Comparison of ENCODE assay signal across 12 cellular contexts in the genomic region with DNA sequence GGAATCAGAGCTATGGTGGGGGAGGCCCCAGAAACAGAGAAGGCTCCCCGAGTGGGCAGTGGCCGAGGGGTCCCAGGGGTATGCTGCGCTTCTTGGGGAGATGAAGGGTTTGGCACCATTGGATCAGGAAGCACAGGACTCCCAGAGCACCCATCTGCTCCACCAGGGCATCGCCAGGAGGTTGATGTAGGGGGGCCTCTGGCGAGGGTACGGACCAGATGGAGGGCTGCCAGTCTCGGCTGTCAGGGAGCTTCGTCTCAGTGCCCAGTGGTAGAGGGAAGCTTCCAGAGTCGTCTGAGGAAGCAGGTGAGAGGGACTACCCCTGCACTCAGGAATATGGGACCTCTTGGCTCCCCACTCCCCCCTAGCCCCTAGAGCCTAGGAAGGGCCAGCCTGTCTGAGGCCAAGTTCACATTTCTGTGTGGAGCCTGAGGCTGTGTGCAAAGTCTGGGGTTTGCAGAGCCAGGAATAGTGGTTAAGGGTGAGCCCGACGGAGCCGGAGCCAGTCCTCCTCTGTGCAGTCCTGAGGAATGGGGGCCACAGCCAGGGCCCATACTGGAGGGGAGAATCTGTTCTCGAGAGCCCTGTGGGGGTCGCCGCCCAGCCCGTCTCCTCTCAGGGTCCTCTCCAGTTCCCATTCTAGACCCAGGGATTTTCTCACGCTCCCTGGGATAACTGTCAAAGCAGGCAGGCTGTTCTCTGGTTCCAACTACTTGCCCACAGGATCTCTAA. TPM values are rescaled to one million over a fixed set of nuclear protein-coding genes. Genes with fewer than 3 reads are reported as not detected.
DNase-seq lines count a peak whose midpoint lies in the region; ATAC-seq and TF ChIP-seq lines count a peak whose summit lies in the region.
"Had no signal": no experiment of that assay in that cellular context is flagged by ENCODE, and none has a peak within 500 bp of the region (broad histone marks: within the 10 kb centered on the region; RNA-seq: fewer than 3 reads in every experiment).

No MANE protein-coding gene starts in this region.

- H3K27me3 Mint-ChIP-seq in endothelial cell (ENCODE audit: unreplicated experiment) = peaks cover 40% of the 10 kb centered on the region
- H3K27me3 Mint-ChIP-seq: stimulated activated naive CD8-positive, alpha-beta T cell treated with anti-CD3 and anti-CD28 coated beads, Interleukin-15, Interleukin-2, amounts not matched to agents 100 ng/mL and 50 ng/mL, for 24 hours had no signal

- intact Hi-C loops in left cardiac atrium (cut with DNase I) (no loop called here), stomach (cut with DNase I; ENCODE audit: low total_unique reads) (loop anchor here (5.0 kb wide), 1 partner anchor 66 kb away; no protein-coding TSS in a partner anchor)

- 51 to 62% methylated on average over 14 to 16 of the region's 17 CpGs for WGBS in tibial nerve, 2 donors
- 79 to 88% (median 85%) methylated on average over 10 to 17 of the region's 17 CpGs for WGBS in stomach, 5 donors

- ATAC-seq in left cardiac atrium = no peak

- peaks cover 35% of the 10 kb centered on the region for H3K36me3 ChIP-seq in cardiac muscle cell
- peaks cover 4 to 78% (median 20%) of the 10 kb centered on the region in 3 donors for H3K36me3 ChIP-seq in tibial nerve
- H3K36me3 ChIP-seq in stomach = peaks cover 53 to 81% (median 73%) of the 10 kb centered on the region in 4 donors

- H3K4me1 Mint-ChIP-seq in endothelial cell (ENCODE audit: unreplicated experiment) = peaks cover 22% of the 10 kb centered on the region

- H3K4me3 Mint-ChIP-seq in endothelial cell (ENCODE audit: unreplicated experiment) = peak overlapping the region; percentile 86
- H3K4me3 Mint-ChIP-seq: neural crest cell; stimulated activated naive CD8-positive, alpha-beta T cell treated with anti-CD3 and anti-CD28 coated beads, Interleukin-15, Interleukin-2, amounts not matched to agents 100 ng/mL and 50 ng/mL, for 24 hours had no signal

- peaks cover 49% of the 10 kb centered on the region for H3K36me3 Mint-ChIP-seq in endothelial cell (ENCODE audit: low read depth, unreplicated experiment)

- DNase-seq in cardiac muscle cell (ENCODE audit: low read depth in 1 of 2, low spot score in 1 of 2) = no peak
- DNase-seq in left cardiac atrium = no peak
- no peak for DNase-seq in endothelial cell (ENCODE audit: low spot score)
- DNase-seq in tibial nerve (ENCODE audit: low spot score in 2 of 2) = no peak
- DNase-seq in stomach = no peak
- DNase-seq in GM20000 (ENCODE audit: low spot score) = no peak
- DNase-seq: activated CD4-positive, CD25-positive, alpha-beta regulatory T cell treated with anti-CD3 and anti-CD28 coated beads, Interleukin-2, amount 50 U/mL, for 72 hours; SIG-M5 had no signal

- H3K27me3 ChIP-seq in cardiac muscle cell (no peaks in the 10 kb centered on the region), tibial nerve (no peaks in the 10 kb centered on the region), stomach (no peaks in the 10 kb centered on the region)

- no peaks in the 10 kb centered on the region for H3K9me3 Mint-ChIP-seq in endothelial cell (ENCODE audit: unreplicated experiment)
- H3K9me3 Mint-ChIP-seq: neural crest cell; stimulated activated naive CD8-positive, alpha-beta T cell treated with anti-CD3 and anti-CD28 coated beads, Interleukin-15, Interleukin-2, amounts not matched to agents 100 ng/mL and 50 ng/mL, for 24 hours had no signal

- H3K27ac Mint-ChIP-seq in endothelial cell (ENCODE audit: unreplicated experiment) = peak overlapping the region; percentile 92

- H3K27ac ChIP-seq in cardiac muscle cell = peak overlapping the region; percentile 43
- peak overlapping the region; percentile 1 to 86 (median 54) for H3K27ac ChIP-seq in tibial nerve
- H3K27ac ChIP-seq in stomach = peak overlapping the region in 2 of 5 donors; percentile 21 to 42
- H3K27ac ChIP-seq: KMS-11 had no signal

- H3K4me1 ChIP-seq in cardiac muscle cell (ENCODE audit: low read depth) = no peaks in the 10 kb centered on the region
- H3K4me1 ChIP-seq in tibial nerve = peaks cover 0 to 63% (median 17%) of the 10 kb centered on the region in 4 donors
- H3K4me1 ChIP-seq in stomach = peaks cover 8 to 50% (median 27%) of the 10 kb centered on the region in 4 donors

- H3K4me3 ChIP-seq in cardiac muscle cell (no peak overlapping the region), tibial nerve (no peak overlapping the region), stomach (no peak overlapping the region)

- no peaks in the 10 kb centered on the region for H3K9me3 ChIP-seq in cardiac muscle cell (ENCODE audit: low read depth)
- H3K9me3 ChIP-seq in tibial nerve = no peaks in the 10 kb centered on the region
- H3K9me3 ChIP-seq in stomach = no peaks in the 10 kb centered on the region

- TF ChIP-seq CTCF in cardiac muscle cell (IDR thresholded peaks at IDR 0.05; ENCODE audit: low read depth, low read length) = no peak
- no peak for TF ChIP-seq CTCF in endothelial cell (IDR thresholded peaks at IDR 0.05; ENCODE audit: unreplicated experiment)
- TF ChIP-seq CTCF in tibial nerve (IDR thresholded peaks at IDR 0.05) = no peak
- TF ChIP-seq CTCF in stomach (IDR thresholded peaks at IDR 0.05) = no peak
- TF ChIP-seq CTCF in GM20000 (IDR thresholded peaks at IDR 0.05; ENCODE audit: extremely low read depth, missing control alignments) = no peak

- TF ChIP-seq EP300 in tibial nerve (IDR thresholded peaks at IDR 0.05) = no peak
- no peak for TF ChIP-seq EP300 in stomach (IDR thresholded peaks at IDR 0.05)

- no peak for TF ChIP-seq POLR2A in tibial nerve (IDR thresholded peaks at IDR 0.05)
- no peak for TF ChIP-seq POLR2A in stomach (IDR thresholded peaks at IDR 0.05)

RNA-seq across cellular contexts. Expression of a gene that starts 10.2 kb away (rescaled TPM):
- total RNA-seq in cardiac muscle cell (23.3 and 26.2 TPM in 2 replicates), left cardiac atrium (10 to 100 TPM; 22.1 to 28.9 TPM), endothelial cell (ENCODE audit: unreplicated experiment) (65.5 TPM), tibial nerve (10 to 100 TPM; 24.6 to 37.9 (median 33.8) TPM), stomach (10 to 100 TPM in 3 of 5 donors, 1 to 10 TPM in 2; 2.3 to 29.0 (median 18.1) TPM)
- polyA plus RNA-seq in cardiac muscle cell (28.9 and 29.2 TPM in 2 replicates), stomach (10 to 100 TPM in 1 of 3 donors, 1 to 10 TPM in 2; 6.3 to 18.2 (median 9.4) TPM)

RNA-seq across cellular contexts. Expression of a gene that starts 24.5 kb away (rescaled TPM):
- 3.8 and 8.8 TPM in 2 replicates for total RNA-seq in cardiac muscle cell
- polyA plus RNA-seq in cardiac muscle cell = 3.3 and 5.5 TPM in 2 replicates
- 10 to 100 TPM; 27.3 to 35.9 TPM for total RNA-seq in left cardiac atrium
- total RNA-seq in endothelial cell (ENCODE audit: unreplicated experiment) = 81.5 TPM
- total RNA-seq in tibial nerve = 100 to 1,000 TPM in 1 of 4 donors, 10 to 100 TPM in 3; 47.3 to 109 (median 83.6) TPM
- total RNA-seq in stomach = 100 to 1,000 TPM in 1 of 5 donors, 10 to 100 TPM in 4; 15.9 to 114 (median 25.0) TPM
- 10 to 100 TPM; 21.2 to 33.1 (median 22.9) TPM for polyA plus RNA-seq in stomach

RNA-seq across cellular contexts. Expression of a gene that starts 36.5 kb away (rescaled TPM):
- total RNA-seq in cardiac muscle cell = 43.3 and 93.0 TPM in 2 replicates
- polyA plus RNA-seq in cardiac muscle cell = 43.7 and 55.9 TPM in 2 replicates
- total RNA-seq in left cardiac atrium = 10 to 100 TPM; 41.6 to 58.0 TPM
- total RNA-seq in endothelial cell (ENCODE audit: unreplicated experiment) = 387 TPM
- 100 to 1,000 TPM in 2 of 4 donors, 10 to 100 TPM in 2; 90.4 to 186 (median 98.4) TPM for total RNA-seq in tibial nerve
- total RNA-seq in stomach = 100 to 1,000 TPM in 2 of 5 donors, 10 to 100 TPM in 3; 32.1 to 313 (median 66.5) TPM
- polyA plus RNA-seq in stomach = 10 to 100 TPM; 22.8 to 30.7 (median 28.6) TPM

RNA-seq across cellular contexts. Expression of a gene that starts 57.9 kb away (rescaled TPM):
- total RNA-seq in cardiac muscle cell (0.24 and 0.53 TPM in 2 replicates), left cardiac atrium (under 1 TPM; 0.62 to 0.68 TPM), endothelial cell (ENCODE audit: unreplicated experiment) (1.6 TPM), tibial nerve (1 to 10 TPM in 1 of 4 donors, under 1 TPM in 2, not detected in 1; 0.30 to 1.2 (median 0.42) TPM), stomach (1 to 10 TPM in 1 of 5 donors, not detected in 4; 1.8 TPM)
- polyA plus RNA-seq in cardiac muscle cell (0.95 and 1.3 TPM in 2 replicates), stomach (1 to 10 TPM in 1 of 3 donors, not detected in 2; 7.6 TPM)
- total RNA-seq: neural crest cell had no signal
- polyA plus RNA-seq: BJ had no signal
